ENCODE assay signal across 9 cellular contexts in genomic region chr9:112041536-112042243, GRCh38.
A peak's percentile ranks its signal among the peaks of the same experiment; 100 is the strongest.
DNase-seq lines count a peak whose midpoint lies in the region; ATAC-seq and TF ChIP-seq lines count a peak whose summit lies in the region.
"Had no signal": no experiment of that assay in that cellular context is flagged by ENCODE, and none has a peak within 500 bp of the region (broad histone marks: within the 10 kb centered on the region; RNA-seq: fewer than 3 reads in every experiment).

No MANE protein-coding gene starts in this region.

- H3K36me3 ChIP-seq in PC-3 (ENCODE audit: low read depth, low read length) (no peaks in the 10 kb centered on the region), Peyer's patch (no peaks in the 10 kb centered on the region)

- H2AFZ ChIP-seq in PC-3 (ENCODE audit: low read length): no peak overlapping the region

- peak overlapping the region; percentile 50 for H3K4me2 ChIP-seq in PC-3 (ENCODE audit: low read length)

- H3K4me1 ChIP-seq in PC-3 (ENCODE audit: insufficient read depth, low read length) (peaks cover 56% of the 10 kb centered on the region), Peyer's patch (no peaks in the 10 kb centered on the region)

- ATAC-seq in PC-3 (peak; percentile 82), GM18907 (IDR thresholded peaks at IDR 0.05; ENCODE audit: unreplicated experiment) (no peak)
- ATAC-seq: T-cell had no signal

- no peaks in the 10 kb centered on the region for H3K9me3 ChIP-seq in PC-3 (ENCODE audit: low read length)
- no peaks in the 10 kb centered on the region for H3K9me3 ChIP-seq in Peyer's patch

- no peaks in the 10 kb centered on the region for H3K79me2 ChIP-seq in PC-3 (ENCODE audit: low read length)

- H3K4me3 ChIP-seq in PC-3 (ENCODE audit: low read length) (no peak overlapping the region), Peyer's patch (no peak overlapping the region)

- no TSS peak for BruUV-seq in PC-3 (replicated peaks; lab: Mats Ljungman, UMichigan)

- CTCF ChIA-PET in PC-3 (lab: Charles Lee): no interaction called here

- DNase-seq in ELF-1 (ENCODE audit: low read depth, low spot score) (peak; percentile 88), PC-3 (peak; percentile 96), fibroblast of gingiva (ENCODE audit: low read depth) (peak; percentile 99), non-pigmented ciliary epithelial cell (ENCODE audit: low read depth) (peak; percentile 100), Peyer's patch (no peak), NCI-H1417 treated with DMSO at 0.1 percent for 48 hours (lab: John Stamatoyannopoulos, UW) (no peak)
- DNase-seq in central memory CD4-positive, alpha-beta T cell: no peak
- DNase-seq: T-cell had no signal

- no peak for TF ChIP-seq CTCF in PC-3 (conservative IDR thresholded peaks at IDR 0.05; ENCODE audit: low read depth, low read length)
- TF ChIP-seq CTCF in Peyer's patch (IDR thresholded peaks at IDR 0.05): no peak

- no peaks in the 10 kb centered on the region for H3K27me3 ChIP-seq in PC-3 (ENCODE audit: low read length)
- H3K27me3 ChIP-seq in Peyer's patch: no peaks in the 10 kb centered on the region

- H3K9me2 ChIP-seq in PC-3 (replicated peaks; ENCODE audit: low read length): no peaks in the 10 kb centered on the region

- peaks cover 6% of the 10 kb centered on the region for H3F3A ChIP-seq in PC-3 (ENCODE audit: low read length, unreplicated experiment)

- H4K20me1 ChIP-seq in PC-3 (ENCODE audit: low read length): no peaks in the 10 kb centered on the region

- intact Hi-C loops in PC-3 (cut with micrococcal nuclease): no loop called here

- peak overlapping the region; percentile 16; the same call in 1 of the 2 replicates for H3K9ac ChIP-seq in PC-3 (ENCODE audit: low read length)

- TF ChIP-seq POLR2A in Peyer's patch (IDR thresholded peaks at IDR 0.05): no peak

- H3K27ac ChIP-seq in PC-3 (ENCODE audit: low read length): peak overlapping the region; percentile 86
- H3K27ac ChIP-seq in Peyer's patch: no peak overlapping the region

- POLR2A ChIA-PET in PC-3 (lab: Charles Lee; ENCODE audit: unreplicated experiment): no interaction called here

Comparison
In these comparisons a context has a peak if more than half of its experiments do, and no peak if none do; other contexts are left out.
1. DNase-seq: peak in ELF-1 (single experiment), PC-3 (single experiment), fibroblast of gingiva (single experiment) and non-pigmented ciliary epithelial cell (single experiment); none in Peyer's patch (0 of 3), NCI-H1417 treated with DMSO at 0.1 percent for 48 hours (single experiment) and central memory CD4-positive, alpha-beta T cell (single experiment).